Comparison of ENCODE assay signal across 20 cellular contexts in the genomic region with DNA sequence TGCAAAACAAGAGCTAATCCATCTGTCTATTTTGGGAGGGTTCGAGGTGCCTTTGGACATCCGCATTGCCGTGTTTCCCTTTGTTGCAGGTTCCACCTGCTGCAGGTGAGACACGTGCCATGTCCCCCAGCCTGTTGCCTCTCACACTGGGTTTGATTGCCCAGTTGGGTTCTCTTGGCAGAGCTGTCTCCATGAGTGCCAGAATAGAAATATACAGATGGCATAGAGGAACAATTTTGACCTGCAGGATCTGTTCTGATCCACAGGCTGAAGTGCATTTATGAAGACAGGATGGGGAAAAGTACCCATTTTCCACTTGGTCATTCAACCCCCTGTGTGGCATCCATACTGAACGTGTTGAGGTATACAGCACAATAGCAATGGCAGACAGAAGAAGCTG.
DNase-seq lines count a peak whose midpoint lies in the region; ATAC-seq and FAIRE-seq lines count a peak whose summit lies in the region.
"Had no signal": no experiment of that assay in that cellular context is flagged by ENCODE, and none has a peak within 500 bp of the region (broad histone marks: within the 10 kb centered on the region; RNA-seq: fewer than 3 reads in every experiment).

No MANE protein-coding gene starts in this region.

- DNase-seq in NCI-H345 (lab: John Stamatoyannopoulos, UW) (peak; percentile 64), NCI-H345 treated with DMSO at 0.1 percent for 48 hours (lab: John Stamatoyannopoulos, UW; ENCODE audit: unreplicated experiment) (no peak), G401 (ENCODE audit: low spot score) (peak; percentile 64), NCI-H69 (lab: John Stamatoyannopoulos, UW) (peak; percentile 88), urothelium cell line (ENCODE audit: low spot score) (no peak)
- DNase-seq in activated CD8-positive, alpha-beta memory T cell treated with anti-CD3 and anti-CD28 coated beads, Interleukin-2, amount 50 U/mL, for 48 hours = no peak
- DNase-seq: Caco-2; CD4-positive, alpha-beta memory T cell; DND-41; H9; KBM-7; MV-4-11; NCI-H1930; NCI-H446; NCI-H524 treated with DMSO at 0.1 percent for 48 hours; T-helper 17 cell had no signal

- in situ Hi-C loops in G401 (cut with HindIII; ENCODE audit: low sequenced_read_pairs) = no loop called here

- peak; percentile 42 for FAIRE-seq in urothelium cell line (lab: Jason Lieb, UNC)
- FAIRE-seq: HTR-8/SVneo had no signal

- ATAC-seq in HG03045 (IDR thresholded peaks at IDR 0.05; ENCODE audit: unreplicated experiment) = no peak
- ATAC-seq: GM23338, SK-N-SH treated with all-trans-retinoic acid at 6 μM for 48 hours, T-helper 17 cell had no signal

Comparison
In these comparisons a context has a peak if more than half of its experiments do, and no peak if none do; other contexts are left out.
1. DNase-seq: peak in NCI-H345 (single experiment), G401 (single experiment) and NCI-H69 (single experiment); none in NCI-H345 treated with DMSO at 0.1 percent for 48 hours (single experiment), urothelium cell line (single experiment) and activated CD8-positive, alpha-beta memory T cell treated with anti-CD3 and anti-CD28 coated beads, Interleukin-2, amount 50 U/mL, for 48 hours (single experiment).